ENCODE assay signal across 1 cellular context in genomic region chr19:7648265-7649014, GRCh38.
TF ChIP-seq lines count a peak whose summit lies in the region.

No MANE protein-coding gene starts in this region.

TF ChIP-seq in K562, 482 proteins besides CTCF, POLR2A, EP300 and RAD21 (continues in another document):
- 0 out of 2 replicates have a peak, but pooled peaks have one; percentile 33 for TF ChIP-seq ZNF431 (CRISPR knock-in tag; IDR thresholded peaks at IDR 0.05)
- peak; percentile 7 for TF ChIP-seq ARHGAP35 (IDR thresholded peaks at IDR 0.05; ENCODE audit: partially characterized antibody)
- TF ChIP-seq, protein P1, sequence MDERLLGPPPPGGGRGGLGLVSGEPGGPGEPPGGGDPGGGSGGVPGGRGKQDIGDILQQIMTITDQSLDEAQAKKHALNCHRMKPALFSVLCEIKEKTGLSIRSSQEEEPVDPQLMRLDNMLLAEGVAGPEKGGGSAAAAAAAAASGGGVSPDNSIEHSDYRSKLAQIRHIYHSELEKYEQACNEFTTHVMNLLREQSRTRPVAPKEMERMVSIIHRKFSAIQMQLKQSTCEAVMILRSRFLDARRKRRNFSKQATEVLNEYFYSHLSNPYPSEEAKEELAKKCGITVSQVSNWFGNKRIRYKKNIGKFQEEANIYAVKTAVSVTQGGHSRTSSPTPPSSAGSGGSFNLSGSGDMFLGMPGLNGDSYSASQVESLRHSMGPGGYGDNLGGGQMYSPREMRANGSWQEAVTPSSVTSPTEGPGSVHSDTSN (CRISPR knock-in tag; IDR thresholded peaks at IDR 0.05; ENCODE audit: low read depth): no peak
- TF ChIP-seq, protein P1 (tag; conservative IDR thresholded peaks at IDR 0.05; ENCODE audit: low read depth): no peak
- peak in 1 of 2 experiments; percentile 63; a peak in 3 of 4 replicates for TF ChIP-seq KDM1A (IDR thresholded peaks at IDR 0.05)
- no peak for TF ChIP-seq ZNF639 (CRISPR knock-in tag; conservative IDR thresholded peaks at IDR 0.05 in 1 of 2, IDR thresholded peaks at IDR 0.05 in 1 of 2)
- peak; percentile 100 for TF ChIP-seq ZNF239 (CRISPR knock-in tag; IDR thresholded peaks at IDR 0.05)
- TF ChIP-seq MYNN (IDR thresholded peaks at IDR 0.05): 0 out of 2 replicates have a peak, but pooled peaks have one; percentile 5
- TF ChIP-seq MYNN (CRISPR knock-in tag; IDR thresholded peaks at IDR 0.05): no peak
- no peak for TF ChIP-seq USF1 (CRISPR knock-in tag; IDR thresholded peaks at IDR 0.05)
- no peak for TF ChIP-seq SRSF9 (IDR thresholded peaks at IDR 0.05; ENCODE audit: borderline replicate concordance, low read depth, low read length)
- TF ChIP-seq POLR2AphosphoS2 (IDR thresholded peaks at IDR 0.05; ENCODE audit: low read length): peak; percentile 90; the same call in 1 of the 2 replicates
- TF ChIP-seq ZNF436 (CRISPR knock-in tag; IDR thresholded peaks at IDR 0.05): no peak
- peak; percentile 28; the same call in 1 of the 2 replicates for TF ChIP-seq SMARCA5 (IDR thresholded peaks at IDR 0.05)
- TF ChIP-seq PURB (CRISPR knock-in tag; IDR thresholded peaks at IDR 0.05; ENCODE audit: low read depth): no peak
- TF ChIP-seq CEBPB (tag; IDR thresholded peaks at IDR 0.05): no peak
- TF ChIP-seq ZNF778 (CRISPR knock-in tag; IDR thresholded peaks at IDR 0.05): no peak
- TF ChIP-seq ZNF146 (CRISPR knock-in tag; IDR thresholded peaks at IDR 0.05; ENCODE audit: unreplicated experiment): no peak
- TF ChIP-seq, protein P2, sequence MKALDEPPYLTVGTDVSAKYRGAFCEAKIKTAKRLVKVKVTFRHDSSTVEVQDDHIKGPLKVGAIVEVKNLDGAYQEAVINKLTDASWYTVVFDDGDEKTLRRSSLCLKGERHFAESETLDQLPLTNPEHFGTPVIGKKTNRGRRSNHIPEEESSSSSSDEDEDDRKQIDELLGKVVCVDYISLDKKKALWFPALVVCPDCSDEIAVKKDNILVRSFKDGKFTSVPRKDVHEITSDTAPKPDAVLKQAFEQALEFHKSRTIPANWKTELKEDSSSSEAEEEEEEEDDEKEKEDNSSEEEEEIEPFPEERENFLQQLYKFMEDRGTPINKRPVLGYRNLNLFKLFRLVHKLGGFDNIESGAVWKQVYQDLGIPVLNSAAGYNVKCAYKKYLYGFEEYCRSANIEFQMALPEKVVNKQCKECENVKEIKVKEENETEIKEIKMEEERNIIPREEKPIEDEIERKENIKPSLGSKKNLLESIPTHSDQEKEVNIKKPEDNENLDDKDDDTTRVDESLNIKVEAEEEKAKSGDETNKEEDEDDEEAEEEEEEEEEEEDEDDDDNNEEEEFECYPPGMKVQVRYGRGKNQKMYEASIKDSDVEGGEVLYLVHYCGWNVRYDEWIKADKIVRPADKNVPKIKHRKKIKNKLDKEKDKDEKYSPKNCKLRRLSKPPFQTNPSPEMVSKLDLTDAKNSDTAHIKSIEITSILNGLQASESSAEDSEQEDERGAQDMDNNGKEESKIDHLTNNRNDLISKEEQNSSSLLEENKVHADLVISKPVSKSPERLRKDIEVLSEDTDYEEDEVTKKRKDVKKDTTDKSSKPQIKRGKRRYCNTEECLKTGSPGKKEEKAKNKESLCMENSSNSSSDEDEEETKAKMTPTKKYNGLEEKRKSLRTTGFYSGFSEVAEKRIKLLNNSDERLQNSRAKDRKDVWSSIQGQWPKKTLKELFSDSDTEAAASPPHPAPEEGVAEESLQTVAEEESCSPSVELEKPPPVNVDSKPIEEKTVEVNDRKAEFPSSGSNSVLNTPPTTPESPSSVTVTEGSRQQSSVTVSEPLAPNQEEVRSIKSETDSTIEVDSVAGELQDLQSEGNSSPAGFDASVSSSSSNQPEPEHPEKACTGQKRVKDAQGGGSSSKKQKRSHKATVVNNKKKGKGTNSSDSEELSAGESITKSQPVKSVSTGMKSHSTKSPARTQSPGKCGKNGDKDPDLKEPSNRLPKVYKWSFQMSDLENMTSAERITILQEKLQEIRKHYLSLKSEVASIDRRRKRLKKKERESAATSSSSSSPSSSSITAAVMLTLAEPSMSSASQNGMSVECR (CRISPR knock-in tag; IDR thresholded peaks at IDR 0.05): peak; percentile 64; the same call in 1 of the 2 replicates
- TF ChIP-seq CHCHD3 (CRISPR knock-in tag; IDR thresholded peaks at IDR 0.05): no peak
- peak; percentile 83 for TF ChIP-seq RBM25 (IDR thresholded peaks at IDR 0.05; ENCODE audit: low read depth, low read length, severe bottlenecking)
- no peak for TF ChIP-seq NUFIP1 (IDR thresholded peaks at IDR 0.05; ENCODE audit: partially characterized antibody)
- peak; percentile 25; the same call in 1 of the 2 replicates for TF ChIP-seq HDAC2 (IDR thresholded peaks at IDR 0.05)
- TF ChIP-seq, protein P3, sequence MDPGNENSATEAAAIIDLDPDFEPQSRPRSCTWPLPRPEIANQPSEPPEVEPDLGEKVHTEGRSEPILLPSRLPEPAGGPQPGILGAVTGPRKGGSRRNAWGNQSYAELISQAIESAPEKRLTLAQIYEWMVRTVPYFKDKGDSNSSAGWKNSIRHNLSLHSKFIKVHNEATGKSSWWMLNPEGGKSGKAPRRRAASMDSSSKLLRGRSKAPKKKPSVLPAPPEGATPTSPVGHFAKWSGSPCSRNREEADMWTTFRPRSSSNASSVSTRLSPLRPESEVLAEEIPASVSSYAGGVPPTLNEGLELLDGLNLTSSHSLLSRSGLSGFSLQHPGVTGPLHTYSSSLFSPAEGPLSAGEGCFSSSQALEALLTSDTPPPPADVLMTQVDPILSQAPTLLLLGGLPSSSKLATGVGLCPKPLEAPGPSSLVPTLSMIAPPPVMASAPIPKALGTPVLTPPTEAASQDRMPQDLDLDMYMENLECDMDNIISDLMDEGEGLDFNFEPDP (CRISPR knock-in tag; IDR thresholded peaks at IDR 0.05): no peak
- TF ChIP-seq PTBP1 (IDR thresholded peaks at IDR 0.05; ENCODE audit: low read depth, low read length): peak; percentile 58; the same call in 1 of the 2 replicates
- TF ChIP-seq RBM22 (IDR thresholded peaks at IDR 0.05; ENCODE audit: low read depth, low read length, poor library complexity, severe bottlenecking): no peak
- 0 out of 2 replicates have a peak, but pooled peaks have one; percentile 5 for TF ChIP-seq TCF3 (CRISPR knock-in tag; IDR thresholded peaks at IDR 0.05)
- no peak for TF ChIP-seq ZNF12 (CRISPR knock-in tag; IDR thresholded peaks at IDR 0.05)
- no peak for TF ChIP-seq ZNF197 (CRISPR knock-in tag; IDR thresholded peaks at IDR 0.05; ENCODE audit: low read depth)
- peak; percentile 36 for TF ChIP-seq CHD4 (IDR thresholded peaks at IDR 0.05; ENCODE audit: insufficient read depth, insufficient replicate concordance, low read depth, low read length, poor library complexity, severe bottlenecking)
- no peak for TF ChIP-seq ZNF586 (CRISPR knock-in tag; conservative IDR thresholded peaks at IDR 0.05)
- 0 out of 4 replicates have a peak, but pooled peaks of 1 of the 2 experiments have one; percentile 27 for TF ChIP-seq RCOR1 (IDR thresholded peaks at IDR 0.05; ENCODE audit: borderline replicate concordance in 1 of 2, low read depth in 2 of 2, low read length in 2 of 2)
- TF ChIP-seq, protein P4, sequence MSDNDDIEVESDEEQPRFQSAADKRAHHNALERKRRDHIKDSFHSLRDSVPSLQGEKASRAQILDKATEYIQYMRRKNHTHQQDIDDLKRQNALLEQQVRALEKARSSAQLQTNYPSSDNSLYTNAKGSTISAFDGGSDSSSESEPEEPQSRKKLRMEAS (CRISPR knock-in tag; IDR thresholded peaks at IDR 0.05): 0 out of 2 replicates have a peak, but pooled peaks have one; percentile 51
- TF ChIP-seq TFAM (CRISPR knock-in tag; conservative IDR thresholded peaks at IDR 0.05): no peak
- no peak for TF ChIP-seq SMAD2 (IDR thresholded peaks at IDR 0.05; ENCODE audit: low read depth, low read length)
- peak; percentile 46 for TF ChIP-seq GABPA (tag; conservative IDR thresholded peaks at IDR 0.05; ENCODE audit: low read depth)
- TF ChIP-seq ZNF518B (CRISPR knock-in tag; IDR thresholded peaks at IDR 0.05): no peak
- no peak for TF ChIP-seq ZNF77 (CRISPR knock-in tag; IDR thresholded peaks at IDR 0.05)
- no peak for TF ChIP-seq TARDBP (IDR thresholded peaks at IDR 0.05)
- no peak for TF ChIP-seq TSC22D4 (tag; IDR thresholded peaks at IDR 0.05)
- no peak for TF ChIP-seq GTF2B (IDR thresholded peaks at IDR 0.05; ENCODE audit: extremely low read depth, insufficient read length)
- TF ChIP-seq GABPB2 (CRISPR knock-in tag; conservative IDR thresholded peaks at IDR 0.05): no peak
- no peak for TF ChIP-seq SFPQ (IDR thresholded peaks at IDR 0.05; ENCODE audit: low read depth, low read length)
- TF ChIP-seq ZBTB43 (CRISPR knock-in tag; IDR thresholded peaks at IDR 0.05): no peak
- TF ChIP-seq FOXM1 (IDR thresholded peaks at IDR 0.05; ENCODE audit: low read depth): no peak
- no peak for TF ChIP-seq FOXM1 (CRISPR knock-in tag; IDR thresholded peaks at IDR 0.05; ENCODE audit: low read depth)
